In genomic region chr4:158801066-158801465, GRCh38 we compare ENCODE assay signal across 1 cellular context.
TF ChIP-seq lines count a peak whose summit lies in the region.

No MANE protein-coding gene starts in this region.

TF ChIP-seq in HepG2, 621 proteins besides CTCF, POLR2A, EP300 and RAD21 (continued from another document):
- TF ChIP-seq TFE3 (CRISPR knock-in tag; IDR thresholded peaks at IDR 0.05) (0 out of 2 replicates have a peak, but pooled peaks have one; percentile 27), ZBTB49 (CRISPR knock-in tag; IDR thresholded peaks at IDR 0.05; ENCODE audit: borderline replicate concordance) (no peak), RBM22 (optimal IDR thresholded peaks at IDR 0.05; ENCODE audit: low read length) (peak; percentile 10)
